In genomic region chr12:23433121-23433520, GRCh38 we compare ENCODE assay signal across 33 cellular contexts.
"Had no signal": no experiment of that assay in that cellular context is flagged by ENCODE, and none has a peak within 500 bp of the region (broad histone marks: within the 10 kb centered on the region; RNA-seq: fewer than 3 reads in every experiment).

No MANE protein-coding gene starts in this region.

- H3K9ac ChIP-seq: KMS-11 had no signal

- DNase-seq: Karpas-422, Kasumi-1, MG63, MM.1S, NCI-H1048, NCI-H1092, NCI-H1092 treated with DMSO at 0.1 percent for 48 hours, NCI-H1105, NCI-H1105 treated with DMSO at 0.1 percent for 48 hours, NCI-H1417, NCI-H1417 treated with DMSO at 0.1 percent for 48 hours, NCI-H1436, NCI-H1436 treated with DMSO at 0.1 percent for 48 hours, NCI-H146, NCI-H1694, NCI-H1694 treated with DMSO at 0.1 percent for 48 hours, NCI-H187, NCI-H187 treated with DMSO at 0.1 percent for 48 hours, NCI-H1930, NCI-H2029, NCI-H2029 treated with DMSO at 0.1 percent for 48 hours, NCI-H2081, NCI-H2081 treated with DMSO at 0.1 percent for 48 hours, NCI-H2107, NCI-H2171, NCI-H2171 treated with DMSO at 0.1 percent for 48 hours, NCI-H2227 treated with DMSO at 0.1 percent for 48 hours, NCI-H226, NCI-H345, NCI-H446, NCI-H446 treated with DMSO at 0.1 percent for 48 hours, NCI-H510A had no signal

- H3K27ac ChIP-seq: KMS-11 had no signal

- H3K36me3 ChIP-seq: MG63 had no signal

- H3K27me3 ChIP-seq: MG63 had no signal

- H3K4me3 ChIP-seq: MG63 had no signal

- H3K9me3 ChIP-seq: MG63 had no signal

- H3K4me2 ChIP-seq: KMS-11 had no signal
